ENCODE assay signal across 1 cellular context in the genomic region with DNA sequence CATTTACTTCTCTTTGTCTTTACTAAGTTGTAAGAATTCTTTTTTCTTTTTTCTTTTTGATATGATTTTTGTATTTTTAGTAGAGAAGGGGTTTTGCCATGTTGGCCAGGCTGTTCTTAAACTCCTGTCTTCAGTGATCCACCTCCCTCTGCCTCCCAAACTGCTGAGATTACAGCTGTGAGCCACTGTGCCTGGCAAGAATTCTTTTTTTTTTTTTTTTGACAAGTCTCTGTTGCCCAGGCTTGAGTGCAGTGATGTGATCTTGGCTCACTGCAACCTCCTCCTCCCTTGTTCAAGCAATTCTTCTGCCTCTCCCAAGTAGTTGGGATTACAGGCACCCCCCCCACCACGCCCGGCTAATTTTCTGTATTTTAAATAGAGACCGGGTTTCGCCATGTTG.
TF ChIP-seq lines count a peak whose summit lies in the region.

No MANE protein-coding gene starts in this region.

TF ChIP-seq in GM12878, 131 proteins besides CTCF, POLR2A, EP300 and RAD21:
- TF ChIP-seq ZNF207 (IDR thresholded peaks at IDR 0.05; ENCODE audit: borderline replicate concordance), result no peak
- no peak for TF ChIP-seq POLR2AphosphoS5 (IDR thresholded peaks at IDR 0.05; ENCODE audit: low read length)
- TF ChIP-seq ATF7 (IDR thresholded peaks at IDR 0.05; ENCODE audit: low read depth), result no peak
- no peak for TF ChIP-seq SIX5 (IDR thresholded peaks at IDR 0.05; ENCODE audit: low read depth, low read length, severe bottlenecking)
- TF ChIP-seq, protein P1, sequence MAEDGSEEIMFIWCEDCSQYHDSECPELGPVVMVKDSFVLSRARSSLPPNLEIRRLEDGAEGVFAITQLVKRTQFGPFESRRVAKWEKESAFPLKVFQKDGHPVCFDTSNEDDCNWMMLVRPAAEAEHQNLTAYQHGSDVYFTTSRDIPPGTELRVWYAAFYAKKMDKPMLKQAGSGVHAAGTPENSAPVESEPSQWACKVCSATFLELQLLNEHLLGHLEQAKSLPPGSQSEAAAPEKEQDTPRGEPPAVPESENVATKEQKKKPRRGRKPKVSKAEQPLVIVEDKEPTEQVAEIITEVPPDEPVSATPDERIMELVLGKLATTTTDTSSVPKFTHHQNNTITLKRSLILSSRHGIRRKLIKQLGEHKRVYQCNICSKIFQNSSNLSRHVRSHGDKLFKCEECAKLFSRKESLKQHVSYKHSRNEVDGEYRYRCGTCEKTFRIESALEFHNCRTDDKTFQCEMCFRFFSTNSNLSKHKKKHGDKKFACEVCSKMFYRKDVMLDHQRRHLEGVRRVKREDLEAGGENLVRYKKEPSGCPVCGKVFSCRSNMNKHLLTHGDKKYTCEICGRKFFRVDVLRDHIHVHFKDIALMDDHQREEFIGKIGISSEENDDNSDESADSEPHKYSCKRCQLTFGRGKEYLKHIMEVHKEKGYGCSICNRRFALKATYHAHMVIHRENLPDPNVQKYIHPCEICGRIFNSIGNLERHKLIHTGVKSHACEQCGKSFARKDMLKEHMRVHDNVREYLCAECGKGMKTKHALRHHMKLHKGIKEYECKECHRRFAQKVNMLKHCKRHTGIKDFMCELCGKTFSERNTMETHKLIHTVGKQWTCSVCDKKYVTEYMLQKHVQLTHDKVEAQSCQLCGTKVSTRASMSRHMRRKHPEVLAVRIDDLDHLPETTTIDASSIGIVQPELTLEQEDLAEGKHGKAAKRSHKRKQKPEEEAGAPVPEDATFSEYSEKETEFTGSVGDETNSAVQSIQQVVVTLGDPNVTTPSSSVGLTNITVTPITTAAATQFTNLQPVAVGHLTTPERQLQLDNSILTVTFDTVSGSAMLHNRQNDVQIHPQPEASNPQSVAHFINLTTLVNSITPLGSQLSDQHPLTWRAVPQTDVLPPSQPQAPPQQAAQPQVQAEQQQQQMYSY (CRISPR knock-in tag; IDR thresholded peaks at IDR 0.05), result no peak
- TF ChIP-seq KAT2A (conservative IDR thresholded peaks at IDR 0.05; ENCODE audit: control insufficient read depth, low read depth, low read length), result no peak
- no peak for TF ChIP-seq TCF3 (IDR thresholded peaks at IDR 0.05; ENCODE audit: borderline replicate concordance, insufficient read depth, low read depth, low read length)
- TF ChIP-seq GATAD2B (conservative IDR thresholded peaks at IDR 0.05; ENCODE audit: low read depth), result no peak
- no peak for TF ChIP-seq GABPA (IDR thresholded peaks at IDR 0.05; ENCODE audit: low read depth)
- TF ChIP-seq TARDBP (IDR thresholded peaks at IDR 0.05; ENCODE audit: borderline replicate concordance), result no peak
- TF ChIP-seq, protein P2, sequence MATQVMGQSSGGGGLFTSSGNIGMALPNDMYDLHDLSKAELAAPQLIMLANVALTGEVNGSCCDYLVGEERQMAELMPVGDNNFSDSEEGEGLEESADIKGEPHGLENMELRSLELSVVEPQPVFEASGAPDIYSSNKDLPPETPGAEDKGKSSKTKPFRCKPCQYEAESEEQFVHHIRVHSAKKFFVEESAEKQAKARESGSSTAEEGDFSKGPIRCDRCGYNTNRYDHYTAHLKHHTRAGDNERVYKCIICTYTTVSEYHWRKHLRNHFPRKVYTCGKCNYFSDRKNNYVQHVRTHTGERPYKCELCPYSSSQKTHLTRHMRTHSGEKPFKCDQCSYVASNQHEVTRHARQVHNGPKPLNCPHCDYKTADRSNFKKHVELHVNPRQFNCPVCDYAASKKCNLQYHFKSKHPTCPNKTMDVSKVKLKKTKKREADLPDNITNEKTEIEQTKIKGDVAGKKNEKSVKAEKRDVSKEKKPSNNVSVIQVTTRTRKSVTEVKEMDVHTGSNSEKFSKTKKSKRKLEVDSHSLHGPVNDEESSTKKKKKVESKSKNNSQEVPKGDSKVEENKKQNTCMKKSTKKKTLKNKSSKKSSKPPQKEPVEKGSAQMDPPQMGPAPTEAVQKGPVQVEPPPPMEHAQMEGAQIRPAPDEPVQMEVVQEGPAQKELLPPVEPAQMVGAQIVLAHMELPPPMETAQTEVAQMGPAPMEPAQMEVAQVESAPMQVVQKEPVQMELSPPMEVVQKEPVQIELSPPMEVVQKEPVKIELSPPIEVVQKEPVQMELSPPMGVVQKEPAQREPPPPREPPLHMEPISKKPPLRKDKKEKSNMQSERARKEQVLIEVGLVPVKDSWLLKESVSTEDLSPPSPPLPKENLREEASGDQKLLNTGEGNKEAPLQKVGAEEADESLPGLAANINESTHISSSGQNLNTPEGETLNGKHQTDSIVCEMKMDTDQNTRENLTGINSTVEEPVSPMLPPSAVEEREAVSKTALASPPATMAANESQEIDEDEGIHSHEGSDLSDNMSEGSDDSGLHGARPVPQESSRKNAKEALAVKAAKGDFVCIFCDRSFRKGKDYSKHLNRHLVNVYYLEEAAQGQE (IDR thresholded peaks at IDR 0.05; ENCODE audit: low read depth, low read length), result no peak
- TF ChIP-seq DPF2 (IDR thresholded peaks at IDR 0.05), result no peak
- TF ChIP-seq, protein P3, sequence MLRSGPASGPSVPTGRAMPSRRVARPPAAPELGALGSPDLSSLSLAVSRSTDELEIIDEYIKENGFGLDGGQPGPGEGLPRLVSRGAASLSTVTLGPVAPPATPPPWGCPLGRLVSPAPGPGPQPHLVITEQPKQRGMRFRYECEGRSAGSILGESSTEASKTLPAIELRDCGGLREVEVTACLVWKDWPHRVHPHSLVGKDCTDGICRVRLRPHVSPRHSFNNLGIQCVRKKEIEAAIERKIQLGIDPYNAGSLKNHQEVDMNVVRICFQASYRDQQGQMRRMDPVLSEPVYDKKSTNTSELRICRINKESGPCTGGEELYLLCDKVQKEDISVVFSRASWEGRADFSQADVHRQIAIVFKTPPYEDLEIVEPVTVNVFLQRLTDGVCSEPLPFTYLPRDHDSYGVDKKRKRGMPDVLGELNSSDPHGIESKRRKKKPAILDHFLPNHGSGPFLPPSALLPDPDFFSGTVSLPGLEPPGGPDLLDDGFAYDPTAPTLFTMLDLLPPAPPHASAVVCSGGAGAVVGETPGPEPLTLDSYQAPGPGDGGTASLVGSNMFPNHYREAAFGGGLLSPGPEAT (IDR thresholded peaks at IDR 0.05; ENCODE audit: low read depth), result no peak
- TF ChIP-seq SMAD1 (IDR thresholded peaks at IDR 0.05; ENCODE audit: low read depth, partially characterized antibody), result no peak
- TF ChIP-seq POLR2AphosphoS2 (IDR thresholded peaks at IDR 0.05; ENCODE audit: low read depth, low read length), result no peak
- no peak for TF ChIP-seq ZZZ3 (IDR thresholded peaks at IDR 0.05; ENCODE audit: control insufficient read depth, insufficient read length, low read depth)
- no peak for TF ChIP-seq SREBF1 (IDR thresholded peaks at IDR 0.05; ENCODE audit: low read length)
- TF ChIP-seq BACH1 (IDR thresholded peaks at IDR 0.05; ENCODE audit: borderline replicate concordance), result no peak
- TF ChIP-seq HDAC2 (IDR thresholded peaks at IDR 0.05), result no peak
